ENCODE assay signal across 8 cellular contexts in the genomic region with DNA sequence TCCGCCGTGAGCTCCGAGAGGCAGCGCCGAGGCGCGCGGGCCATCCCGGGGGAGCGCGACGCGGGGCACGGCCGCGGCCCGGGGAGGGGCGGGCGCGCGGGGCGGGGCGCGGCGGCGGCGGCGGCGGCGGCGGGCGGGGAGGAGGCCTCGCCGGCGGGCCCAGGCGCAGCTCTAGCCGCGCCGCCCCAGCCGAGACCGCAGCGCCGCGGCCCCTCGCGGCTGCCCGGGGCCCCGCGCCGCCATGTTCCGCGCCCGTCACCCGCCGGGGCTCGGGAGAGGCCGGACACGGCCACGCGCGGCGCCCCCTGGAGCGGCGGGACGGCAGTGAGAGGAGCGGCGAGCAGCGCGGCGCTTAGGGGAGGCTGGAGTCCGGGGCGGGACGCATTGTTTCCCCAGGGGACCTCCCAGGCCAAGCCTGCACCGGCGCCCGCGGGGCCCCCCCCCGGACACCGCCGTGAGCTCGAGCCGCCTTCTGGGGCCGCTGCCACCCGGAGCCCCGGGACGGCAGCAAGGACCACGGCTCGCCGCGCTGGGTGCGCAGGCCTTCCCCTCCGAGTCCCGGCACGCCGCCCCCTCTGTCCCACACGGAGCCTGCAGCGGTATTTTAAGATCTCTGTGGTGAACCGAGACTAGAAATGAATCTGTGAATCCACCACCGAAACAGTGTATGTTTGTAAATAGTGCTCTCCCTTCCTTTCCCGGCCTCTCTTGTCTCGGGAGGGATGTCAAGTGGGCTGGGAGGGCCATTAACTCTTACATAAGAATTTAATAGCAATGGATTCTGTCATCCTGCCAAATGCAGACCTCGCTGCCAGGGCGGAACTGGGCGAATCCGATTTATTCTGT. TPM values are rescaled to one million over a fixed set of nuclear protein-coding genes. Genes with fewer than 3 reads are reported as not detected.
A peak's percentile ranks its signal among the peaks of the same experiment; 100 is the strongest.
DNase-seq lines count a peak whose midpoint lies in the region; ATAC-seq and TF ChIP-seq lines count a peak whose summit lies in the region.

A gene (minus strand): TSS at position 60 of the 846 bp plus-strand sequence. CDS start 172 bp downstream, outside the sequence.

- TF ChIP-seq CTCF in AG04449 (IDR thresholded peaks at IDR 0.05; ENCODE audit: insufficient read depth, low read length, missing control alignments) (peak; percentile 44), right lobe of liver (IDR thresholded peaks at IDR 0.05) (peak; percentile 12 to 27 (median 20))

- DNase-seq in AG04449 (ENCODE audit: low read depth, low spot score): no peak
- DNase-seq in NCI-H1930 (lab: John Stamatoyannopoulos, UW): peak; percentile 47 to 65
- peak; percentile 4 for DNase-seq in effector CD4-positive, alpha-beta T cell
- peak; percentile 74 to 80 (median 78) for DNase-seq in right lobe of liver
- peak; percentile 15 for DNase-seq in stimulated activated CD8-positive, alpha-beta memory T cell treated with anti-CD3 and anti-CD28 coated beads, Interleukin-12 subunit alpha, Interleukin-12 subunit beta, amount 100 ng/mL, for 4 hours (ENCODE audit: low read depth)

- TF ChIP-seq POLR2A in right lobe of liver (IDR thresholded peaks at IDR 0.05): peak; percentile 72

- peaks cover 0 to 32% (median 8%) of the 10 kb centered on the region in 4 donors for H3K4me1 ChIP-seq in right lobe of liver

- intact Hi-C loops in right lobe of liver (cut with DNase I): no loop called here

- no peaks in the 10 kb centered on the region for H3K9me3 ChIP-seq in right lobe of liver

- peak within 1 kb of the TSS; percentile 93 to 98 (median 95) for H3K27ac ChIP-seq in right lobe of liver

- CTCF ChIA-PET in AG04449 (lab: Yijun Ruan, JAX): interaction anchor here (1.0 to 3.8 kb wide), 6 partner anchors 8 to 169 kb away, joined by 3 to 21 read pairs (median 3); a partner anchor contains a TSS

- WGBS in right lobe of liver (ENCODE audit: insufficient coverage, low coverage, low lambda C conversion rate, missing lambda C conversion rate): 0% methylated on average over 14 of the region's 105 CpGs

- H3K27me3 ChIP-seq in right lobe of liver: no peaks in the 10 kb centered on the region

- H3K4me3 ChIP-seq in AG04449 (ENCODE audit: low read depth, low read length): peak within 1 kb of the TSS; percentile 79
- H3K4me3 ChIP-seq in right lobe of liver: peak within 1 kb of the TSS; percentile 68 to 73 (median 70)

- ATAC-seq in GM18519 (IDR thresholded peaks at IDR 0.05; ENCODE audit: low FRiP score, unreplicated experiment): peak; percentile 70
- ATAC-seq in HG02981 (IDR thresholded peaks at IDR 0.05; ENCODE audit: unreplicated experiment): peak; percentile 78
- ATAC-seq in activated CD4-positive, CD25-positive, alpha-beta regulatory T cell treated with anti-CD3 and anti-CD28 coated beads, Interleukin-2, amount 50 U/mL, for 24 hours: peak; percentile 59 to 70
- ATAC-seq in right lobe of liver: peak; percentile 58 to 81 (median 74)

- POLR2A ChIA-PET in AG04449 (lab: Yijun Ruan, JAX): interaction anchor here (0.8 to 1.4 kb wide), 4 partner anchors 14 to 119 kb away, joined by 3 to 4 read pairs (median 3); no protein-coding TSS in a partner anchor

- H3K36me3 ChIP-seq in right lobe of liver: no peaks in the 10 kb centered on the region

RNA-seq across cellular contexts. Expression of the gene that starts here (rescaled TPM):
- 10 to 100 TPM; 17.7 to 19.4 (median 18.4) TPM for total RNA-seq in right lobe of liver
